In genomic region chrX:133542476-133542875, GRCh38 we compare ENCODE assay signal across 27 cellular contexts.
DNase-seq lines count a peak whose midpoint lies in the region; ATAC-seq and TF ChIP-seq lines count a peak whose summit lies in the region.
"Had no signal": no experiment of that assay in that cellular context is flagged by ENCODE, and none has a peak within 500 bp of the region (broad histone marks: within the 10 kb centered on the region; RNA-seq: fewer than 3 reads in every experiment).

No MANE protein-coding gene starts in this region.

- H3K27ac ChIP-seq in psoas muscle: peak overlapping the region; percentile 70
- H3K27ac ChIP-seq: 22Rv1, colonic mucosa, Peyer's patch, stomach, thyroid gland had no signal

- no peaks in the 10 kb centered on the region for H3K4me1 Mint-ChIP-seq in activated T-helper 2 cell treated with anti-CD3 and anti-CD28 coated beads, Interferon-gamma antibody, Interleukin-2, Interleukin-4, amounts not matched to agents 10 μg/mL and 5 μg/mL and 100 μg/mL, durations not matched to agents 14 hours and 24 hours and 36 hours (ENCODE audit: low read depth)
- H3K4me1 Mint-ChIP-seq: activated CD8-positive, alpha-beta memory T cell treated with anti-CD3 and anti-CD28 coated beads, Interleukin-2, amount 10 ng/mL, durations not matched to agents 7 days and 5 days; activated naive CD4-positive, alpha-beta T cell treated with anti-CD3 and anti-CD28 coated beads, Interleukin-2, amount 10 ng/mL, durations not matched to agents 7 days and 5 days; naive thymus-derived CD4-positive, alpha-beta T cell had no signal

- H3K4me3 ChIP-seq in fibroblast of mammary gland (ENCODE audit: control insufficient read depth, low read depth, low read length) (no peak overlapping the region), psoas muscle (no peak overlapping the region)
- H3K4me3 ChIP-seq: colonic mucosa, Peyer's patch, stomach, thyroid gland had no signal

- peak in 3 of 4 donors; percentile 73 to 83 (median 80) for ATAC-seq in psoas muscle
- ATAC-seq: activated CD8-positive, alpha-beta memory T cell treated with anti-CD3 and anti-CD28 coated beads, Interleukin-2, amount 10 ng/mL, durations not matched to agents 7 days and 5 days; effector memory CD8-positive, alpha-beta T cell; esophagus mucosa; naive thymus-derived CD4-positive, alpha-beta T cell had no signal

- H3K4me1 ChIP-seq in psoas muscle: peaks cover 14% of the 10 kb centered on the region
- H3K4me1 ChIP-seq: colonic mucosa, Peyer's patch, stomach, thyroid gland had no signal

- WGBS in psoas muscle, 3 donors: 21 to 33% (median 33%) methylated on average over 3 of the region's 3 CpGs

- DNase-seq in NCI-H2171 treated with DMSO at 0.1 percent for 48 hours (lab: John Stamatoyannopoulos, UW) (peak; percentile 44), NCI-H2171 (lab: John Stamatoyannopoulos, UW) (no peak), NCI-H1694 treated with DMSO at 0.1 percent for 48 hours (lab: John Stamatoyannopoulos, UW) (peak; percentile 35), fibroblast of mammary gland (ENCODE audit: low read depth) (peak; percentile 44), psoas muscle (no peak), COLO668 (lab: John Stamatoyannopoulos, UW; ENCODE audit: unreplicated experiment) (no peak), posterior cingulate gyrus (no peak)
- DNase-seq in activated T-helper 2 cell treated with anti-CD3 and anti-CD28 coated beads, Interferon-gamma antibody, Interleukin-2, Interleukin-4, amounts not matched to agents 10 μg/mL and 5 μg/mL and 100 μg/mL, durations not matched to agents 14 hours and 24 hours and 36 hours (ENCODE audit: low spot score): no peak
- DNase-seq: activated CD4-positive, alpha-beta T cell treated with anti-CD3 and anti-CD28 coated beads, Interleukin-2, amount 50 U/mL, for 1 hour; activated CD8-positive, alpha-beta memory T cell treated with anti-CD3 and anti-CD28 coated beads, Interleukin-2, amount 10 ng/mL, durations not matched to agents 7 days and 5 days; activated naive CD4-positive, alpha-beta T cell treated with anti-CD3 and anti-CD28 coated beads, Interleukin-2, amount 10 ng/mL, durations not matched to agents 7 days and 5 days; amniotic stem cell; CD4-positive, alpha-beta T cell; colonic mucosa; effector memory CD8-positive, alpha-beta T cell; naive thymus-derived CD4-positive, alpha-beta T cell; NCI-H1417 treated with DMSO at 0.1 percent for 48 hours; NCI-H526; occipital lobe; Peyer's patch; stimulated activated CD4-positive, alpha-beta T cell treated with anti-CD3 and anti-CD28 coated beads, Interleukin-2, amount 100 ng/mL, for 24 hours; stomach; T1000; thyroid gland had no signal

- intact Hi-C loops in psoas muscle (cut with DNase I): no loop called here
- intact Hi-C loops in activated T-helper 2 cell treated with anti-CD3 and anti-CD28 coated beads, Interferon-gamma antibody, Interleukin-2, Interleukin-4, amounts not matched to agents 10 μg/mL and 5 μg/mL and 100 μg/mL, durations not matched to agents 14 hours and 24 hours and 36 hours (cut with micrococcal nuclease): no loop called here
- intact Hi-C loops in posterior cingulate gyrus (cut with DNase I): no loop called here

- H3K36me3 ChIP-seq in psoas muscle (ENCODE audit: insufficient read depth in 1 of 2, low read depth in 1 of 2): no peaks in the 10 kb centered on the region
- H3K36me3 ChIP-seq: colonic mucosa, Peyer's patch, stomach, thyroid gland had no signal

- no peak overlapping the region for H3K4me3 Mint-ChIP-seq in activated T-helper 2 cell treated with anti-CD3 and anti-CD28 coated beads, Interferon-gamma antibody, Interleukin-2, Interleukin-4, amounts not matched to agents 10 μg/mL and 5 μg/mL and 100 μg/mL, durations not matched to agents 14 hours and 24 hours and 36 hours (ENCODE audit: low read depth)
- H3K4me3 Mint-ChIP-seq: activated CD8-positive, alpha-beta memory T cell treated with anti-CD3 and anti-CD28 coated beads, Interleukin-2, amount 10 ng/mL, durations not matched to agents 7 days and 5 days; activated naive CD4-positive, alpha-beta T cell treated with anti-CD3 and anti-CD28 coated beads, Interleukin-2, amount 10 ng/mL, durations not matched to agents 7 days and 5 days; CD4-positive, alpha-beta T cell; effector memory CD8-positive, alpha-beta T cell; mesothelial cell of epicardium; naive thymus-derived CD4-positive, alpha-beta T cell had no signal

- no peaks in the 10 kb centered on the region for H3K9me3 Mint-ChIP-seq in activated T-helper 2 cell treated with anti-CD3 and anti-CD28 coated beads, Interferon-gamma antibody, Interleukin-2, Interleukin-4, amounts not matched to agents 10 μg/mL and 5 μg/mL and 100 μg/mL, durations not matched to agents 14 hours and 24 hours and 36 hours
- H3K9me3 Mint-ChIP-seq: activated naive CD4-positive, alpha-beta T cell treated with anti-CD3 and anti-CD28 coated beads, Interleukin-2, amount 10 ng/mL, durations not matched to agents 7 days and 5 days; CD4-positive, alpha-beta T cell; effector memory CD8-positive, alpha-beta T cell had no signal

- H3K27me3 Mint-ChIP-seq in activated T-helper 2 cell treated with anti-CD3 and anti-CD28 coated beads, Interferon-gamma antibody, Interleukin-2, Interleukin-4, amounts not matched to agents 10 μg/mL and 5 μg/mL and 100 μg/mL, durations not matched to agents 14 hours and 24 hours and 36 hours (ENCODE audit: low read depth): no peaks in the 10 kb centered on the region
- H3K27me3 Mint-ChIP-seq: activated CD8-positive, alpha-beta memory T cell treated with anti-CD3 and anti-CD28 coated beads, Interleukin-2, amount 10 ng/mL, durations not matched to agents 7 days and 5 days; activated naive CD4-positive, alpha-beta T cell treated with anti-CD3 and anti-CD28 coated beads, Interleukin-2, amount 10 ng/mL, durations not matched to agents 7 days and 5 days; CD4-positive, alpha-beta T cell; effector memory CD8-positive, alpha-beta T cell; naive thymus-derived CD4-positive, alpha-beta T cell had no signal

- no peak for TF ChIP-seq CTCF in fibroblast of mammary gland (conservative IDR thresholded peaks at IDR 0.05; ENCODE audit: control insufficient read depth, insufficient read depth, low read depth, low read length)
- TF ChIP-seq CTCF in psoas muscle (IDR thresholded peaks at IDR 0.05): peak; percentile 7

- no peak overlapping the region for H3K27ac Mint-ChIP-seq in activated T-helper 2 cell treated with anti-CD3 and anti-CD28 coated beads, Interferon-gamma antibody, Interleukin-2, Interleukin-4, amounts not matched to agents 10 μg/mL and 5 μg/mL and 100 μg/mL, durations not matched to agents 14 hours and 24 hours and 36 hours
- H3K27ac Mint-ChIP-seq: activated CD8-positive, alpha-beta memory T cell treated with anti-CD3 and anti-CD28 coated beads, Interleukin-2, amount 10 ng/mL, durations not matched to agents 7 days and 5 days; activated naive CD4-positive, alpha-beta T cell treated with anti-CD3 and anti-CD28 coated beads, Interleukin-2, amount 10 ng/mL, durations not matched to agents 7 days and 5 days; CD4-positive, alpha-beta T cell; effector memory CD8-positive, alpha-beta T cell; mesothelial cell of epicardium had no signal

- H3K27me3 ChIP-seq in psoas muscle (ENCODE audit: insufficient read depth in 3 of 3, low read length in 2 of 3): no peaks in the 10 kb centered on the region
- H3K27me3 ChIP-seq: colonic mucosa, Peyer's patch, stomach, thyroid gland had no signal

- no peaks in the 10 kb centered on the region for H3K9me3 ChIP-seq in psoas muscle
- H3K9me3 ChIP-seq: colonic mucosa, Peyer's patch, thyroid gland had no signal

- H3K36me3 Mint-ChIP-seq in activated T-helper 2 cell treated with anti-CD3 and anti-CD28 coated beads, Interferon-gamma antibody, Interleukin-2, Interleukin-4, amounts not matched to agents 10 μg/mL and 5 μg/mL and 100 μg/mL, durations not matched to agents 14 hours and 24 hours and 36 hours (ENCODE audit: low read depth): no peaks in the 10 kb centered on the region
- H3K36me3 Mint-ChIP-seq: activated CD8-positive, alpha-beta memory T cell treated with anti-CD3 and anti-CD28 coated beads, Interleukin-2, amount 10 ng/mL, durations not matched to agents 7 days and 5 days; activated naive CD4-positive, alpha-beta T cell treated with anti-CD3 and anti-CD28 coated beads, Interleukin-2, amount 10 ng/mL, durations not matched to agents 7 days and 5 days had no signal

Comparison
In these comparisons a context has a peak if more than half of its experiments do, and no peak if none do; other contexts are left out.
1. DNase-seq: peak in NCI-H2171 treated with DMSO at 0.1 percent for 48 hours (single experiment), NCI-H1694 treated with DMSO at 0.1 percent for 48 hours (single experiment) and fibroblast of mammary gland (single experiment); none in NCI-H2171 (single experiment), psoas muscle (0 of 2), COLO668 (single experiment), activated T-helper 2 cell treated with anti-CD3 and anti-CD28 coated beads, Interferon-gamma antibody, Interleukin-2, Interleukin-4, amounts not matched to agents 10 μg/mL and 5 μg/mL and 100 μg/mL, durations not matched to agents 14 hours and 24 hours and 36 hours (single experiment) and posterior cingulate gyrus (0 of 10).